1 cellular context compared by ENCODE assay signal in genomic region chr11:83037877-83038276, GRCh38.
A peak's percentile ranks its signal among the peaks of the same experiment; 100 is the strongest.
TF ChIP-seq lines count a peak whose summit lies in the region.

No MANE protein-coding gene starts in this region.

TF ChIP-seq in SK-N-SH, 30 proteins besides CTCF, POLR2A, EP300 and RAD21:
- TF ChIP-seq FOXM1 (IDR thresholded peaks at IDR 0.05; ENCODE audit: low read depth) (0 out of 2 replicates have a peak, but pooled peaks have one; percentile 46), MEF2A (IDR thresholded peaks at IDR 0.05; ENCODE audit: borderline replicate concordance, low read depth) (0 out of 2 replicates have a peak, but pooled peaks have one; percentile 57), PBX3 (IDR thresholded peaks at IDR 0.05) (peak; percentile 57; the same call in 1 of the 2 replicates), TEAD4 (IDR thresholded peaks at IDR 0.05; ENCODE audit: borderline replicate concordance, insufficient read depth) (peak; percentile 68), RCOR1 (IDR thresholded peaks at IDR 0.05; ENCODE audit: low read length) (peak; percentile 55; the same call in 1 of the 2 replicates), CHD2 (IDR thresholded peaks at IDR 0.05; ENCODE audit: low read length, partially characterized antibody) (no peak), USF1 (IDR thresholded peaks at IDR 0.05; ENCODE audit: borderline replicate concordance, low read depth) (no peak), NFIC (IDR thresholded peaks at IDR 0.05; ENCODE audit: borderline replicate concordance) (peak; percentile 57; the same call in 1 of the 2 replicates), TCF12 (IDR thresholded peaks at IDR 0.05) (peak; percentile 87), JUND (IDR thresholded peaks at IDR 0.05) (peak; percentile 47)
